11 cellular contexts compared by ENCODE assay signal in the genomic region with DNA sequence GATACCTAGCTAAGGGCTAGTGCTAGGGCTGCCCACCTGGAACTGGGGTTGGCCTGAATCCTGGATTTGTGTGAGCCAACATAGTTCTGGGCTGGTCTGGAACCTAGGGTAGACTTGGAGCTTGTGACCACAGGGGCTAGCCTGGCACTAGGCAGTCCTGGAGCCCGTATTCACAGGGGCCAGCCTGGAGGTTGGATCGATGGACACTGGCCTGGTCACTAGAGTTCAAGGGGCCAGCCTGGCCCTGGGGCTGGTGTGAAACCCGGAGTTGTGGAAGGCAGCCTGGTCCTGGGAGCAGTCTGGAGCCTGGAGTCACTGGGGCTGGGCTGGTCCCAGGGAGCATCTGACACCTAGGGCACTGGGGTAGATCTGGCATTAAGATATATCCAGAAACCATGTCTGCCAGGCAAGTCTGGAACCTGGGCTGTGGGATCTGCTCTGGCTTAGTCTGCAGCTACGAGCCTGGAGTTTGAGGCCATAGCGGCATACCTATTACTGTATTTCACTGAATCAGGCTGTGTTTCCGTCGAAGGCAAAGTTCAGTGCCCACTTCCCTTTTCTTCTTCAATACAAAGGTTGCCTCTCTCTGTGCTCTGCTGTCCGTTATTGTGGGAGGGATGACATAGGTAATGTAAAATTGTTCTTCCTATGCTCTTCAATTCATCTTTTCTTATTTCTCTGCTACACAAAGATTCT. TPM values are rescaled to one million over a fixed set of nuclear protein-coding genes. Genes with fewer than 3 reads are reported as not detected.
A peak's percentile ranks its signal among the peaks of the same experiment; 100 is the strongest.
DNase-seq lines count a peak whose midpoint lies in the region; ATAC-seq and TF ChIP-seq lines count a peak whose summit lies in the region.
"Had no signal": no experiment of that assay in that cellular context is flagged by ENCODE, and none has a peak within 500 bp of the region (broad histone marks: within the 10 kb centered on the region; RNA-seq: fewer than 3 reads in every experiment).

No MANE protein-coding gene starts in this region.

- no peaks in the 10 kb centered on the region for H3K79me2 ChIP-seq in SU-DHL-6 (ENCODE audit: insufficient read depth, low read length)

- H3K27ac ChIP-seq in SU-DHL-6 (ENCODE audit: low read depth, low read length) (peak overlapping the region; percentile 41; the same call in 1 of the 2 replicates), transverse colon (no peak overlapping the region)

- no peaks in the 10 kb centered on the region for H3K27me3 ChIP-seq in SU-DHL-6 (ENCODE audit: low read length)
- peaks cover 23% of the 10 kb centered on the region for H3K27me3 ChIP-seq in transverse colon

- H3K9me2 ChIP-seq in SU-DHL-6 (replicated peaks; ENCODE audit: insufficient read depth, low read length), result no peaks in the 10 kb centered on the region

- ATAC-seq in GM18505 (IDR thresholded peaks at IDR 0.05; ENCODE audit: unreplicated experiment), result peak; percentile 90
- ATAC-seq in GM21390 (IDR thresholded peaks at IDR 0.05; ENCODE audit: unreplicated experiment), result peak; percentile 87
- peak; percentile 96 for ATAC-seq in HG03159 (IDR thresholded peaks at IDR 0.05; ENCODE audit: unreplicated experiment)
- ATAC-seq in left cardiac atrium, result no peak
- ATAC-seq in HG02571 (IDR thresholded peaks at IDR 0.05; ENCODE audit: unreplicated experiment), result no peak

- no peaks in the 10 kb centered on the region for H3K4me1 ChIP-seq in transverse colon

- H3K9me3 ChIP-seq in SU-DHL-6 (ENCODE audit: insufficient read depth, low read length) (peaks cover 18% of the 10 kb centered on the region; the same call in 1 of the 2 replicates), transverse colon (no peaks in the 10 kb centered on the region)

- TF ChIP-seq CTCF in SU-DHL-6 (IDR thresholded peaks at IDR 0.05; ENCODE audit: insufficient read depth, low read length, poor library complexity, severe bottlenecking) (no peak), transverse colon (IDR thresholded peaks at IDR 0.05) (no peak)

- H2AFZ ChIP-seq in SU-DHL-6 (ENCODE audit: low read depth, low read length, severe bottlenecking), result no peak overlapping the region

- no peak overlapping the region for H3K9ac ChIP-seq in SU-DHL-6 (ENCODE audit: low read length)

- H3K4me3 ChIP-seq in SU-DHL-6 (ENCODE audit: insufficient read depth, low read length, poor library complexity, severe bottlenecking) (no peak overlapping the region), transverse colon (no peak overlapping the region)

- TF ChIP-seq EP300 in transverse colon (IDR thresholded peaks at IDR 0.05; ENCODE audit: low read depth), result no peak

- intact Hi-C loops in left cardiac atrium (cut with DNase I) (no loop called here), transverse colon (cut with DNase I; ENCODE audit: low total_unique reads) (no loop called here)

- H3F3A ChIP-seq in SU-DHL-6 (ENCODE audit: insufficient read depth), result 0 out of 2 replicates have a peak, but pooled peaks cover 4% of the 10 kb centered on the region

- H4K20me1 ChIP-seq in SU-DHL-6 (ENCODE audit: low read depth, low read length), result no peaks in the 10 kb centered on the region

- H3K36me3 ChIP-seq in SU-DHL-6 (ENCODE audit: low read length) (peaks cover 17% of the 10 kb centered on the region), transverse colon (no peaks in the 10 kb centered on the region)

- in situ Hi-C loops in transverse colon (cut with MboI; ENCODE audit: low pct_ligation_motif_present in 1 of 4, low pct_unique_long_range_greater_than_20kb in 1 of 4, low sequenced_read_pairs in 3 of 4), result no loop called here

- DNase-seq in mesenteric fat pad (ENCODE audit: low spot score) (no peak), left cardiac atrium (no peak), transverse colon (no peak)
- DNase-seq: H9 had no signal

- no peak for TF ChIP-seq POLR2A in GM18505 (IDR thresholded peaks at IDR 0.05; ENCODE audit: borderline replicate concordance, extremely low read depth, insufficient read depth, insufficient read length)
- TF ChIP-seq POLR2A in transverse colon (IDR thresholded peaks at IDR 0.05), result no peak

- WGBS in transverse colon (ENCODE audit: low coverage in 1 of 2), 2 donors, result 70 to 80% methylated on average over 5 of the region's 8 CpGs

- no peak overlapping the region for H3K4me2 ChIP-seq in SU-DHL-6 (ENCODE audit: low read depth, low read length, poor library complexity, severe bottlenecking)

RNA-seq across cellular contexts. Expression of gene GLYATL1B, which starts 9.1 kb away (rescaled TPM):
- not detected for total RNA-seq in mesenteric fat pad
- total RNA-seq in left cardiac atrium, result not detected
- not detected for total RNA-seq in transverse colon
- total RNA-seq: activated T-helper 1 cell treated with anti-CD3 and anti-CD28 coated beads, Interleukin-12 subunit alpha, Interleukin-12 subunit beta, Interleukin-2, Interleukin-4 antibody, amounts not matched to agents 30 ng/mL and 10 ng/mL and 1 ng/mL, durations not matched to agents 14 hours and 24 hours and 36 hours; H9; osteoblast had no signal

RNA-seq across cellular contexts. Expression of gene FAM111B, which starts 30.0 kb away (rescaled TPM):
- total RNA-seq in mesenteric fat pad (0.26 TPM), left cardiac atrium (1 to 10 TPM in 1 of 2 donors, under 1 TPM in 1; 0.92 to 2.9 TPM), transverse colon (1 to 10 TPM in 1 of 4 donors, under 1 TPM in 3; 0.37 to 1.7 (median 0.40) TPM)

Comparison
In these comparisons a context has a peak if more than half of its experiments do, and no peak if none do; other contexts are left out.
1. ATAC-seq: peak in GM18505 (single experiment), GM21390 (single experiment) and HG03159 (single experiment); none in left cardiac atrium (0 of 2) and HG02571 (single experiment).